14 cellular contexts compared by ENCODE assay signal in the genomic region with DNA sequence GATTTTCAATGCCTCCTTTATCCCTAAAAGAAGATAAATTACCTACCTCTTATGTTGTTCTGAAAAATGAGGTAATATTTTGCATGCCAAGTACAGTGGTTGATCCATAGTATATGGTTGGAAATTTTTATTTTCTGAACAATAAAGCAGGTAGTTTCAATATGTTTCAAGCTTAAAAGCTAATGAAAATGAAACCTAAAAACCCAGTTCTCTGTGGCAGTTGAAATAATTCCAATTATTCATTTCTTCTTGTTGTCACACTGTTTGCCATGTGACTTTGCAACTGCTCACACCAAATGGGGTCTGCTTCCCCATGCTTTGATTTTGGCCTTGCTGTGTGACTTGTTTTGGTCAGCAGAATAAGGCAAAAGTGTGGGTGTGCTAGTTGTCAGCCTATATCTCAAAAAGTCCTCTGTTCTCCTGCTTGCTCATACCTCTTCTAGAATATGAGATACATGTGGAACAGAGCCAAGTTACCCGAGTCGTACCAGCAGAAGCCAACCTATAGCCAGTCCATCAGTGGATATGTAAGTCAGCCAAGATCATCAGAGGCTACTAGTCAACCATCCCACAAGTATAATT.
DNase-seq lines count a peak whose midpoint lies in the region; ATAC-seq and TF ChIP-seq lines count a peak whose summit lies in the region.
"Had no signal": no experiment of that assay in that cellular context is flagged by ENCODE, and none has a peak within 500 bp of the region (broad histone marks: within the 10 kb centered on the region; RNA-seq: fewer than 3 reads in every experiment).

No MANE protein-coding gene starts in this region.

- H3K36me3 ChIP-seq in breast epithelium = no peaks in the 10 kb centered on the region
- H3K36me3 ChIP-seq: thyroid gland had no signal

- DNase-seq in MCF 10A (ENCODE audit: unreplicated experiment) (peak; percentile 8), breast epithelium (ENCODE audit: low spot score in 2 of 2) (no peak), astrocyte of the hippocampus (ENCODE audit: low read depth, low spot score) (peak; percentile 17), lower leg skin (ENCODE audit: low spot score in 2 of 2) (no peak), HT-29 (ENCODE audit: low spot score) (no peak), NCI-H2196 treated with DMSO at 0.1 percent for 48 hours (lab: John Stamatoyannopoulos, UW; ENCODE audit: unreplicated experiment) (no peak)
- DNase-seq: aorta, GDM1, T-cell, thyroid gland had no signal

- intact Hi-C loops in MCF 10A (cut with micrococcal nuclease) = no loop called here
- intact Hi-C loops in breast epithelium (cut with DNase I; ENCODE audit: low total_unique reads) = no loop called here
- intact Hi-C loops in lower leg skin (cut with DNase I; ENCODE audit: low total_unique reads) = no loop called here

- no peak overlapping the region for H3K27ac Mint-ChIP-seq in MCF 10A (ENCODE audit: low read depth, unreplicated experiment)
- H3K27ac Mint-ChIP-seq: B cell, T-cell had no signal

- H3K36me3 Mint-ChIP-seq in MCF 10A (ENCODE audit: insufficient read depth, unreplicated experiment) = no peaks in the 10 kb centered on the region
- H3K36me3 Mint-ChIP-seq: T-cell had no signal

- no peaks in the 10 kb centered on the region for H3K27me3 ChIP-seq in breast epithelium
- H3K27me3 ChIP-seq: thyroid gland had no signal

- TF ChIP-seq POLR2A in breast epithelium (IDR thresholded peaks at IDR 0.05) (no peak), lower leg skin (IDR thresholded peaks at IDR 0.05) (no peak)

- 40 to 43% methylated on average over 2 of the region's 2 CpGs for WGBS in lower leg skin, 2 donors

- no peaks in the 10 kb centered on the region for H3K27me3 Mint-ChIP-seq in MCF 10A (ENCODE audit: insufficient read depth, unreplicated experiment)
- H3K27me3 Mint-ChIP-seq: B cell, T-cell had no signal

- H3K4me1 ChIP-seq in breast epithelium = no peaks in the 10 kb centered on the region
- H3K4me1 ChIP-seq: thyroid gland had no signal

- no peaks in the 10 kb centered on the region for H3K9me3 ChIP-seq in breast epithelium
- H3K9me3 ChIP-seq: thyroid gland had no signal

- ATAC-seq in HG03520 (IDR thresholded peaks at IDR 0.05; ENCODE audit: unreplicated experiment) (peak; percentile 49), GM19328 (IDR thresholded peaks at IDR 0.05; ENCODE audit: unreplicated experiment) (no peak)
- ATAC-seq: HCT116, T-cell had no signal

- no peak overlapping the region for H3K4me3 Mint-ChIP-seq in MCF 10A (ENCODE audit: unreplicated experiment)
- H3K4me3 Mint-ChIP-seq: B cell, T-cell had no signal

- no peaks in the 10 kb centered on the region for H3K9me3 Mint-ChIP-seq in MCF 10A (ENCODE audit: unreplicated experiment)
- H3K9me3 Mint-ChIP-seq: T-cell had no signal

- H3K4me3 ChIP-seq in breast epithelium (no peak overlapping the region), lower leg skin (ENCODE audit: low read depth, poor library complexity, severe bottlenecking) (no peak overlapping the region)
- H3K4me3 ChIP-seq: thyroid gland had no signal

- TF ChIP-seq CTCF in MCF 10A (IDR thresholded peaks at IDR 0.05; ENCODE audit: unreplicated experiment) (no peak), breast epithelium (IDR thresholded peaks at IDR 0.05) (no peak), lower leg skin (IDR thresholded peaks at IDR 0.05) (no peak)

- CTCF ChIA-PET in MCF 10A (lab: Yijun Ruan, JAX) = no interaction called here

- no peaks in the 10 kb centered on the region for H3K4me1 Mint-ChIP-seq in MCF 10A (ENCODE audit: insufficient read depth, unreplicated experiment)

- no TSS peak for BruUV-seq in MCF 10A (replicated peaks; lab: Mats Ljungman, UMichigan)

- no peak overlapping the region for H3K27ac ChIP-seq in breast epithelium
- H3K27ac ChIP-seq: thyroid gland had no signal

- POLR2A ChIA-PET in MCF 10A (lab: Yijun Ruan, JAX) = interaction anchor here (1.1 kb wide), 1 partner anchor 26 kb away, joined by 3 read pairs; no protein-coding TSS in a partner anchor

Comparison
In these comparisons a context has a peak if more than half of its experiments do, and no peak if none do; other contexts are left out.
1. DNase-seq: peak in MCF 10A (single experiment) and astrocyte of the hippocampus (single experiment); none in breast epithelium (0 of 2), lower leg skin (0 of 2), HT-29 (single experiment) and NCI-H2196 treated with DMSO at 0.1 percent for 48 hours (single experiment).